ENCODE assay signal across 1 cellular context in genomic region chr6:169072127-169073042, GRCh38.
TF ChIP-seq lines count a peak whose summit lies in the region.

No MANE protein-coding gene starts in this region.

TF ChIP-seq in A549, 52 proteins besides CTCF, POLR2A, EP300 and RAD21 (continued from another document):
- TF ChIP-seq, protein P1, sequence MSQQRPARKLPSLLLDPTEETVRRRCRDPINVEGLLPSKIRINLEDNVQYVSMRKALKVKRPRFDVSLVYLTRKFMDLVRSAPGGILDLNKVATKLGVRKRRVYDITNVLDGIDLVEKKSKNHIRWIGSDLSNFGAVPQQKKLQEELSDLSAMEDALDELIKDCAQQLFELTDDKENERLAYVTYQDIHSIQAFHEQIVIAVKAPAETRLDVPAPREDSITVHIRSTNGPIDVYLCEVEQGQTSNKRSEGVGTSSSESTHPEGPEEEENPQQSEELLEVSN (IDR thresholded peaks at IDR 0.05; ENCODE audit: borderline replicate concordance, low read depth), result no peak
- no peak for TF ChIP-seq POLR2AphosphoS2 (conservative IDR thresholded peaks at IDR 0.05; ENCODE audit: low read length)
